9 cellular contexts compared by ENCODE assay signal in the genomic region with DNA sequence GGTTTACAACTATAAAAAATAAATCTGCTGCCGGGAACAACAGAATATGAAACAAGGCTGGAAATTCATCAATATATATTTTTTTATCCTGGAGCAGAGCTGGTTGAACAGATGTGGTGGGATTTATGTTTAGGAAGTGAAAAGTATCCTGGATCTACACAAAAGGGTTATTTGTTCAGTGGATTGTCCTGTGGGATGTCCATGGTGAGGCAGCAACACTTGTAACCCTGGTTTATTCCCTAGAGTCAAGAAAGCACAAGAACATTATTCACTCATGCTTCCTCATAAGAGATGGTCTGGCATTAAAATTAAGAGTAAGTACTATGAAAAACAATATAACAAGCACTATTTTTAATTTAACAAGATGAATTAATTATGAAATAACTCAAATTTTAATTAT. TPM values are rescaled to one million over a fixed set of nuclear protein-coding genes. Genes with fewer than 3 reads are reported as not detected.
"Had no signal": no experiment of that assay in that cellular context is flagged by ENCODE, and none has a peak within 500 bp of the region (broad histone marks: within the 10 kb centered on the region; RNA-seq: fewer than 3 reads in every experiment).

No MANE protein-coding gene starts in this region.

- DNase-seq: H7, HFFc6, IMR-90, KG1 had no signal

- ATAC-seq: GM23338, HCT116, K562 had no signal

RNA-seq across cellular contexts. Expression of a gene that starts 46.0 kb away (rescaled TPM):
- total RNA-seq: GM23338, H1, H7, HFFc6, HT-29, IMR-90, K562 had no signal

RNA-seq across cellular contexts. Expression of a gene that starts 52.6 kb away (rescaled TPM):
- total RNA-seq: GM23338, H1, H7, HFFc6, HT-29, IMR-90, K562 had no signal

RNA-seq across cellular contexts. Expression of a gene that starts 59.1 kb away (rescaled TPM):
- total RNA-seq: GM23338, H1, H7, HFFc6, HT-29, IMR-90, K562 had no signal
